24 cellular contexts compared by ENCODE assay signal in genomic region chr9:134538856-134539562, GRCh38.
A peak's percentile ranks its signal among the peaks of the same experiment; 100 is the strongest.
DNase-seq lines count a peak whose midpoint lies in the region; ATAC-seq and TF ChIP-seq lines count a peak whose summit lies in the region.
"Had no signal": no experiment of that assay in that cellular context is flagged by ENCODE, and none has a peak within 500 bp of the region (broad histone marks: within the 10 kb centered on the region; RNA-seq: fewer than 3 reads in every experiment).

No MANE protein-coding gene starts in this region.

- H3K4me1 ChIP-seq in mesenchymal stem cell (ENCODE audit: control insufficient read depth, insufficient read depth, low read depth, low read length) (peaks cover 49% of the 10 kb centered on the region), smooth muscle cell (ENCODE audit: low read depth) (peaks cover 19% of the 10 kb centered on the region)
- H3K4me1 ChIP-seq: spleen had no signal

- H3K79me1 ChIP-seq in mesenchymal stem cell (replicated peaks; ENCODE audit: low read length, poor library complexity, severe bottlenecking), result no peaks in the 10 kb centered on the region

- H2BK12ac ChIP-seq in mesenchymal stem cell (ENCODE audit: low read length in 2 of 2), result peak overlapping the region; percentile 62 to 74

- H3K27ac ChIP-seq in mesenchymal stem cell (ENCODE audit: low read length, poor library complexity, severe bottlenecking), result no peak overlapping the region
- H3K27ac ChIP-seq in smooth muscle cell (ENCODE audit: low read depth), result peak overlapping the region; percentile 99
- H3K27ac ChIP-seq: epithelial cell of prostate, PC-9, spleen, testis had no signal

- H3K9me3 Mint-ChIP-seq in T-cell, result no peaks in the 10 kb centered on the region

- ATAC-seq in HG02938 (IDR thresholded peaks at IDR 0.05; ENCODE audit: unreplicated experiment) (no peak), T-cell (replicated peaks in 1 of 4) (no peak)
- ATAC-seq: stimulated activated naive B cell treated with anti-CD40 and anti-IgM and Interleukin-4, amounts not matched to agents 10 μg/mL and 1 μg/mL and 100 μg/mL, for 72 hours had no signal

- no peak overlapping the region for H4K8ac ChIP-seq in mesenchymal stem cell (ENCODE audit: low read length)

- H2BK15ac ChIP-seq in mesenchymal stem cell (ENCODE audit: low read depth, poor library complexity, severe bottlenecking), result no peak overlapping the region

- H3K14ac ChIP-seq in mesenchymal stem cell (ENCODE audit: low read length in 2 of 2), result no peak overlapping the region

- CTCF ChIA-PET in T-cell (lab: Charles Lee), result no interaction called here

- no peak overlapping the region for H3K9ac ChIP-seq in mesenchymal stem cell (ENCODE audit: low read length)
- H3K9ac ChIP-seq in smooth muscle cell (ENCODE audit: low read depth), result no peak overlapping the region

- DNase-seq in MV-4-11 (lab: John Stamatoyannopoulos, UW) (peak; percentile 42), fibroblast of the aortic adventitia (ENCODE audit: low read depth) (peak; percentile 56), mesenchymal stem cell (no peak), smooth muscle cell (lab: John Stamatoyannopoulos, UW; ENCODE audit: unreplicated experiment) (no peak), NCI-H226 (no peak), T-cell (no peak), AG08396 (ENCODE audit: low spot score) (no peak)
- DNase-seq: activated CD4-positive, CD25-positive, alpha-beta regulatory T cell treated with anti-CD3 and anti-CD28 coated beads, Interleukin-2, amount 50 U/mL, for 72 hours; activated CD8-positive, alpha-beta memory T cell treated with anti-CD3 and anti-CD28 coated beads for 24 hours; activated gamma-delta T cell; activated T-cell treated with anti-CD3 and anti-CD28 coated beads, Interleukin-2, amount 50 U/mL, for 1 hour; DND-41; H9; Karpas-422; NCI-H1694; NCI-H510A treated with DMSO at 0.1 percent for 48 hours; NK-92 treated with Interleukin-12 subunit alpha and Interleukin-12 subunit beta, amount 100 ng/mL, for 24 hours; PC-9; spleen; stimulated activated CD4-positive, alpha-beta T cell treated with anti-CD3 and anti-CD28 coated beads, Interleukin-4, amount 100 ng/mL, for 24 hours; stimulated activated naive B cell treated with anti-CD40 and anti-IgM and Interleukin-4, amounts not matched to agents 10 μg/mL and 1 μg/mL and 100 μg/mL, for 72 hours; testis had no signal

- H2AFZ ChIP-seq in mesenchymal stem cell (ENCODE audit: low read depth, low read length) (no peak overlapping the region), smooth muscle cell (ENCODE audit: low read depth) (no peak overlapping the region)
- H2AFZ ChIP-seq: PC-9 had no signal

- H2AK5ac ChIP-seq in mesenchymal stem cell (ENCODE audit: low read length, severe bottlenecking), result peak overlapping the region; percentile 18

- H2BK120ac ChIP-seq in mesenchymal stem cell (ENCODE audit: low read depth, low read length), result peak overlapping the region; percentile 69

- no peaks in the 10 kb centered on the region for H4K20me1 ChIP-seq in smooth muscle cell (ENCODE audit: low read depth)

- peaks cover 22% of the 10 kb centered on the region for H3F3A ChIP-seq in smooth muscle cell (ENCODE audit: low read depth)

- no peak overlapping the region for H3K4me3 ChIP-seq in fibroblast of the aortic adventitia (ENCODE audit: low read depth, low read length)
- H3K4me3 ChIP-seq in mesenchymal stem cell (ENCODE audit: insufficient read depth in 1 of 2, low read depth in 1 of 2, low read length in 2 of 2), result no peak overlapping the region
- no peak overlapping the region for H3K4me3 ChIP-seq in smooth muscle cell
- H3K4me3 ChIP-seq: PC-9, spleen, testis had no signal

- H3K4me2 ChIP-seq in mesenchymal stem cell (ENCODE audit: low read length, poor library complexity, severe bottlenecking) (no peak overlapping the region), smooth muscle cell (no peak overlapping the region)
- H3K4me2 ChIP-seq: PC-9 had no signal

- H3K27me3 ChIP-seq in mesenchymal stem cell (ENCODE audit: control insufficient read depth in 1 of 2, insufficient read depth in 1 of 2, low read length in 2 of 2) (peaks cover 0 to 25% of the 10 kb centered on the region in 2 experiments), smooth muscle cell (ENCODE audit: low read depth) (no peaks in the 10 kb centered on the region)
- H3K27me3 ChIP-seq: testis had no signal

- H3K4me3 Mint-ChIP-seq in T-cell, result no peak overlapping the region
- H3K4me3 Mint-ChIP-seq: H9; stimulated activated naive B cell treated with anti-CD40 and anti-IgM and Interleukin-4, amounts not matched to agents 10 μg/mL and 1 μg/mL and 100 μg/mL, for 72 hours had no signal

- H3K27me3 Mint-ChIP-seq in T-cell, result peaks cover 3 to 8% of the 10 kb centered on the region in 2 donors

- POLR2A ChIA-PET in T-cell (lab: Charles Lee), result no interaction called here

- no peak overlapping the region for H3K27ac Mint-ChIP-seq in T-cell
- H3K27ac Mint-ChIP-seq: H9; stimulated activated naive B cell treated with anti-CD40 and anti-IgM and Interleukin-4, amounts not matched to agents 10 μg/mL and 1 μg/mL and 100 μg/mL, for 72 hours had no signal

- no peak overlapping the region for H4K91ac ChIP-seq in mesenchymal stem cell (ENCODE audit: low read length)

- no peak overlapping the region for H3K4ac ChIP-seq in mesenchymal stem cell (ENCODE audit: low read depth in 1 of 2, low read length in 2 of 2)

- no peaks in the 10 kb centered on the region for H3K36me3 Mint-ChIP-seq in T-cell
- H3K36me3 Mint-ChIP-seq: stimulated activated naive B cell treated with anti-CD40 and anti-IgM and Interleukin-4, amounts not matched to agents 10 μg/mL and 1 μg/mL and 100 μg/mL, for 72 hours had no signal

- no peaks in the 10 kb centered on the region for H3K36me3 ChIP-seq in mesenchymal stem cell (ENCODE audit: control insufficient read depth in 1 of 2, insufficient read depth in 2 of 2, low read depth in 1 of 2, low read length in 2 of 2)
- H3K36me3 ChIP-seq in smooth muscle cell (ENCODE audit: low read depth), result no peaks in the 10 kb centered on the region
- H3K36me3 ChIP-seq: spleen had no signal

- peaks cover 6% of the 10 kb centered on the region for H3K79me2 ChIP-seq in smooth muscle cell (ENCODE audit: low read depth)

- TF ChIP-seq CTCF in fibroblast of the aortic adventitia (IDR thresholded peaks at IDR 0.05; ENCODE audit: insufficient read depth, low read length) (no peak), smooth muscle cell (IDR thresholded peaks at IDR 0.05; ENCODE audit: borderline replicate concordance, insufficient read depth, poor library complexity, severe bottlenecking) (no peak)

- H3K4me1 Mint-ChIP-seq in T-cell, result no peaks in the 10 kb centered on the region
- H3K4me1 Mint-ChIP-seq: stimulated activated naive B cell treated with anti-CD40 and anti-IgM and Interleukin-4, amounts not matched to agents 10 μg/mL and 1 μg/mL and 100 μg/mL, for 72 hours had no signal

- H3K18ac ChIP-seq in mesenchymal stem cell (ENCODE audit: low read depth in 1 of 2, low read length in 2 of 2), result peak overlapping the region; percentile 23 to 34

- 95% methylated on average over 21 of the region's 21 CpGs for whole genome bisulfite sequencing in mesenchymal stem cell
- 91% methylated on average over 21 of the region's 21 CpGs for WGBS in smooth muscle cell (ENCODE audit: low lambda C conversion rate)

- no peak overlapping the region for H3K23ac ChIP-seq in mesenchymal stem cell (ENCODE audit: low read length in 2 of 2)

- no peak overlapping the region for H2BK5ac ChIP-seq in mesenchymal stem cell (ENCODE audit: low read depth, low read length, poor library complexity, severe bottlenecking)

- H3K9me3 ChIP-seq in mesenchymal stem cell (ENCODE audit: control insufficient read depth, low read length) (no peaks in the 10 kb centered on the region), smooth muscle cell (replicated peaks; ENCODE audit: low read depth) (no peaks in the 10 kb centered on the region)
- H3K9me3 ChIP-seq: spleen, testis had no signal

Comparison
In these comparisons a context has a peak if more than half of its experiments do, and no peak if none do; other contexts are left out.
1. DNase-seq: peak in MV-4-11 (single experiment) and fibroblast of the aortic adventitia (single experiment); none in mesenchymal stem cell (single experiment), smooth muscle cell (single experiment), NCI-H226 (single experiment), T-cell (0 of 34) and AG08396 (single experiment).